ENCODE assay signal across 9 cellular contexts in the genomic region with DNA sequence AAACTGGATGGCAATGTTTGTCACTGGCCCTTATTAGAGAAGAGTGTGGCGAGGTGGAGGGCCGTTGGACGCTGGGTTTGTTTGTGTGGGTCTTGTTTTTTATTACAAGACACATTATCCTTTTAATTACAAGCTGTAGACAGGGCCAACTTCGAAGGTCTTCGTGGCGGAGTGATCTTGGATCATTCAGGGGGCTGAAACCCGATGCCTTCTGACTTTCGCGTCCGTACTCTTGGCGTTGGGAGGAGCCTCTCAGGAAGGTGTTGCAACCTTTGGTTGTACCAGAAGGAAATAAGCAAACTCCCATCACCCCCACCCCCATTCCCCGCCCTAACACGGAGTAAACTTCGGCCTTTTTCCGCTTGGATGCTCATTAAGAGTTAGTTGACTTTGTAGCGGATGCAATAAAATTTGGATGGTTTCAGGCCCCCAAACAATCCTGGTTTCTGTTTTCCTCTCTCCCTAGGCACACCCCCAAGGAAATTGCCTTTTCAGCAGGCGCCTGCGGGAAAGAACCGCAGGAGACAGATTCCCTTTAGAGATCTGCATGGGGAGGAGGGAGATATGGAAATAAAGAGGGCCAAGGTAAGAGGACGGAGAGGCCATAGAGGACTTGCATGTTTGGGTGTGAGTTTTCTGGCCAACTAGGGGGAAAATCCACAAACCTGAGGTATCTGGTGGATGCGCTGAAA.
A peak's percentile ranks its signal among the peaks of the same experiment; 100 is the strongest.
DNase-seq lines count a peak whose midpoint lies in the region; ATAC-seq and TF ChIP-seq lines count a peak whose summit lies in the region.
"Had no signal": no experiment of that assay in that cellular context is flagged by ENCODE, and none has a peak within 500 bp of the region (broad histone marks: within the 10 kb centered on the region; RNA-seq: fewer than 3 reads in every experiment).

No MANE protein-coding gene starts in this region.

- DNase-seq in DMS153 (lab: John Stamatoyannopoulos, UW): peak; percentile 88
- DNase-seq in MV-4-11 (lab: John Stamatoyannopoulos, UW): peak; percentile 87
- DNase-seq in WERI-Rb-1: peak; percentile 80
- peak; percentile 96 for DNase-seq in mesenchymal stem cell
- DNase-seq in stimulated activated CD4-positive, alpha-beta T cell treated with anti-CD3 and anti-CD28 coated beads, Interleukin-4, amount 100 ng/mL, for 24 hours: no peak
- no peak for DNase-seq in activated T-helper 2 cell treated with anti-CD3 and anti-CD28 coated beads, Interferon-gamma antibody, Interleukin-2, Interleukin-4, amounts not matched to agents 10 μg/mL and 5 μg/mL and 100 μg/mL, durations not matched to agents 14 hours and 24 hours and 36 hours (ENCODE audit: low spot score)

- H4K8ac ChIP-seq in mesenchymal stem cell (ENCODE audit: low read length): peak overlapping the region; percentile 94

- H3K36me3 Mint-ChIP-seq in activated T-helper 2 cell treated with anti-CD3 and anti-CD28 coated beads, Interferon-gamma antibody, Interleukin-2, Interleukin-4, amounts not matched to agents 10 μg/mL and 5 μg/mL and 100 μg/mL, durations not matched to agents 14 hours and 24 hours and 36 hours (ENCODE audit: low read depth): peaks cover 14% of the 10 kb centered on the region

- H3K9me3 ChIP-seq in WERI-Rb-1 (ENCODE audit: severe bottlenecking) (no peaks in the 10 kb centered on the region), mesenchymal stem cell (ENCODE audit: control insufficient read depth, low read length) (no peaks in the 10 kb centered on the region)

- under 1% methylated on average over 14 of the region's 21 CpGs for WGBS in mesenchymal stem cell

- no peaks in the 10 kb centered on the region for H3K36me3 ChIP-seq in WERI-Rb-1
- no peaks in the 10 kb centered on the region for H3K36me3 ChIP-seq in mesenchymal stem cell (ENCODE audit: control insufficient read depth in 1 of 2, insufficient read depth in 2 of 2, low read depth in 1 of 2, low read length in 2 of 2)

- intact Hi-C loops in activated T-helper 2 cell treated with anti-CD3 and anti-CD28 coated beads, Interferon-gamma antibody, Interleukin-2, Interleukin-4, amounts not matched to agents 10 μg/mL and 5 μg/mL and 100 μg/mL, durations not matched to agents 14 hours and 24 hours and 36 hours (cut with micrococcal nuclease): loop anchor here (2.0 to 5.0 kb wide), 4 partner anchors 437 to 1385 kb away; a partner anchor contains a TSS

- H4K91ac ChIP-seq in mesenchymal stem cell (ENCODE audit: low read length): peak overlapping the region; percentile 4

- peak overlapping the region; percentile 60 for H3K4me3 ChIP-seq in WERI-Rb-1 (ENCODE audit: low read depth, low read length)
- peak overlapping the region in 1 of 2 experiments; percentile 84 for H3K4me3 ChIP-seq in mesenchymal stem cell (ENCODE audit: insufficient read depth in 1 of 2, low read depth in 1 of 2, low read length in 2 of 2)

- no peak overlapping the region for H3K27ac Mint-ChIP-seq in activated T-helper 2 cell treated with anti-CD3 and anti-CD28 coated beads, Interferon-gamma antibody, Interleukin-2, Interleukin-4, amounts not matched to agents 10 μg/mL and 5 μg/mL and 100 μg/mL, durations not matched to agents 14 hours and 24 hours and 36 hours
- H3K27ac Mint-ChIP-seq: nephron had no signal

- no peak overlapping the region for H3K23ac ChIP-seq in mesenchymal stem cell (ENCODE audit: low read length in 2 of 2)

- H3K4me1 Mint-ChIP-seq in activated T-helper 2 cell treated with anti-CD3 and anti-CD28 coated beads, Interferon-gamma antibody, Interleukin-2, Interleukin-4, amounts not matched to agents 10 μg/mL and 5 μg/mL and 100 μg/mL, durations not matched to agents 14 hours and 24 hours and 36 hours (ENCODE audit: low read depth): peaks cover 48% of the 10 kb centered on the region

- H3K4me3 Mint-ChIP-seq in activated T-helper 2 cell treated with anti-CD3 and anti-CD28 coated beads, Interferon-gamma antibody, Interleukin-2, Interleukin-4, amounts not matched to agents 10 μg/mL and 5 μg/mL and 100 μg/mL, durations not matched to agents 14 hours and 24 hours and 36 hours (ENCODE audit: low read depth): no peak overlapping the region

- peak overlapping the region; percentile 96 for H2AK5ac ChIP-seq in mesenchymal stem cell (ENCODE audit: low read length, severe bottlenecking)

- TF ChIP-seq CTCF in WERI-Rb-1 (IDR thresholded peaks at IDR 0.05; ENCODE audit: low read depth, low read length): no peak

- peak overlapping the region; percentile 60 to 99 for H3K18ac ChIP-seq in mesenchymal stem cell (ENCODE audit: low read depth in 1 of 2, low read length in 2 of 2)

- H3K14ac ChIP-seq in mesenchymal stem cell (ENCODE audit: low read length in 2 of 2): peak overlapping the region in 1 of 2 experiments; percentile 60

- peak overlapping the region; percentile 92 to 96 for H2BK12ac ChIP-seq in mesenchymal stem cell (ENCODE audit: low read length in 2 of 2)

- H3K4ac ChIP-seq in mesenchymal stem cell (ENCODE audit: low read depth in 1 of 2, low read length in 2 of 2): peak overlapping the region; percentile 64 to 99

- peak overlapping the region; percentile 9 for H2BK15ac ChIP-seq in mesenchymal stem cell (ENCODE audit: low read depth, poor library complexity, severe bottlenecking)

- no peak overlapping the region for H2AFZ ChIP-seq in mesenchymal stem cell (ENCODE audit: low read depth, low read length)

- H3K4me1 ChIP-seq in mesenchymal stem cell (ENCODE audit: control insufficient read depth, insufficient read depth, low read depth, low read length): peaks cover 17% of the 10 kb centered on the region

- no peaks in the 10 kb centered on the region for H3K9me3 Mint-ChIP-seq in activated T-helper 2 cell treated with anti-CD3 and anti-CD28 coated beads, Interferon-gamma antibody, Interleukin-2, Interleukin-4, amounts not matched to agents 10 μg/mL and 5 μg/mL and 100 μg/mL, durations not matched to agents 14 hours and 24 hours and 36 hours
- H3K9me3 Mint-ChIP-seq: nephron had no signal

- H3K27me3 ChIP-seq in WERI-Rb-1 (ENCODE audit: insufficient read depth, low read depth, severe bottlenecking) (no peaks in the 10 kb centered on the region), mesenchymal stem cell (ENCODE audit: control insufficient read depth in 1 of 2, insufficient read depth in 1 of 2, low read length in 2 of 2) (no peaks in the 10 kb centered on the region)

- peaks cover 12% of the 10 kb centered on the region for H3K79me1 ChIP-seq in mesenchymal stem cell (replicated peaks; ENCODE audit: low read length, poor library complexity, severe bottlenecking)

- peak overlapping the region; percentile 100 for H2BK120ac ChIP-seq in mesenchymal stem cell (ENCODE audit: low read depth, low read length)

- H3K9ac ChIP-seq in mesenchymal stem cell (ENCODE audit: low read length): peak overlapping the region; percentile 96

- H3K27me3 Mint-ChIP-seq in activated T-helper 2 cell treated with anti-CD3 and anti-CD28 coated beads, Interferon-gamma antibody, Interleukin-2, Interleukin-4, amounts not matched to agents 10 μg/mL and 5 μg/mL and 100 μg/mL, durations not matched to agents 14 hours and 24 hours and 36 hours (ENCODE audit: low read depth): peaks cover 27% of the 10 kb centered on the region

- peak overlapping the region; percentile 91 for H2BK5ac ChIP-seq in mesenchymal stem cell (ENCODE audit: low read depth, low read length, poor library complexity, severe bottlenecking)

- H3K4me2 ChIP-seq in mesenchymal stem cell (ENCODE audit: low read length, poor library complexity, severe bottlenecking): peak overlapping the region; percentile 87

- H3K27ac ChIP-seq in WERI-Rb-1: peak overlapping the region; percentile 96
- peak overlapping the region; percentile 99 for H3K27ac ChIP-seq in mesenchymal stem cell (ENCODE audit: low read length, poor library complexity, severe bottlenecking)

- ATAC-seq in GM18858 (IDR thresholded peaks at IDR 0.05; ENCODE audit: unreplicated experiment): no peak
- no peak for ATAC-seq in GM19328 (IDR thresholded peaks at IDR 0.05; ENCODE audit: unreplicated experiment)

Comparison
In these comparisons a context has a peak if more than half of its experiments do, and no peak if none do; other contexts are left out.
1. DNase-seq: peak in DMS153 (single experiment), MV-4-11 (single experiment), WERI-Rb-1 (single experiment) and mesenchymal stem cell (single experiment); none in stimulated activated CD4-positive, alpha-beta T cell treated with anti-CD3 and anti-CD28 coated beads, Interleukin-4, amount 100 ng/mL, for 24 hours (single experiment) and activated T-helper 2 cell treated with anti-CD3 and anti-CD28 coated beads, Interferon-gamma antibody, Interleukin-2, Interleukin-4, amounts not matched to agents 10 μg/mL and 5 μg/mL and 100 μg/mL, durations not matched to agents 14 hours and 24 hours and 36 hours (single experiment).